8 cellular contexts compared by ENCODE assay signal in the genomic region with DNA sequence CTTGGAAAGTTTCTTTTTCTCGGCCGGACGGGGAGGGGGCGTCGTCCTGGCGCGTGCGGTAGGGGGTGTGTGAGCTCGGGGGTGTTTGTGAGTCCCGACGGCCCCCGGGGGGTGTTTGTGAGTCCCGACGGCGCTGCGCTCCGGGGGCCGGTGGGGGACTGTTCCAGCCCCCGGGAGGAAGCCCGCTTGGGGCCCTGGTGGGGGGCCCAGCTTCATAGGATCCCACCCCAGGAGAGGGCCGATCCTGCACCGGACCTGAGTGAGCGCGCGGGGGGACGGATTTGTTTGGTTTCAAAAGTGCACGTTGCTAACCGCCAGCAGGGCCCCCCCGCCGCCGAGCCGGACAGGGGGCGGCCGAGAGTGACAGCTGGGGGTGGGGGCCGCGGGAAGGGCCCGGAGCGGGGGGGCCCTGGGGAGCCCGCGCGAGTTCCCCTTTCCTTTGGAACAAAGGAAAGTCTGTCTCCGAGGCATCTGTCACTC.
DNase-seq lines count a peak whose midpoint lies in the region; ATAC-seq and TF ChIP-seq lines count a peak whose summit lies in the region.

No MANE protein-coding gene starts in this region.

- peak overlapping the region; percentile 77 for H2AFZ ChIP-seq in Loucy (ENCODE audit: low read length)

- no peaks in the 10 kb centered on the region for H3K9me2 ChIP-seq in Loucy (replicated peaks; ENCODE audit: low read depth, low read length)

- H3K79me2 ChIP-seq in Loucy (ENCODE audit: insufficient read depth, low read length): peaks cover 52% of the 10 kb centered on the region

- peak overlapping the region; percentile 89 for H3K4me2 ChIP-seq in Loucy (ENCODE audit: low read depth, low read length, poor library complexity, severe bottlenecking)

- peaks cover 41% of the 10 kb centered on the region for H3K4me1 ChIP-seq in Loucy (ENCODE audit: insufficient read depth, low read length, poor library complexity, severe bottlenecking)

- H3K36me3 ChIP-seq in Loucy (ENCODE audit: insufficient read depth, low read length): peaks cover 6% of the 10 kb centered on the region; the same call in 1 of the 2 replicates

- TF ChIP-seq CTCF in GM12875 (IDR thresholded peaks at IDR 0.05; ENCODE audit: borderline replicate concordance, insufficient read depth, low read depth, low read length) (no peak), Loucy (conservative IDR thresholded peaks at IDR 0.05; ENCODE audit: low read length) (no peak)

- peak overlapping the region; percentile 100 for H3K9ac ChIP-seq in Loucy (ENCODE audit: low read depth, low read length, poor library complexity, severe bottlenecking)

- H3K9me3 ChIP-seq in Loucy (ENCODE audit: insufficient read depth, low read depth, low read length): no peaks in the 10 kb centered on the region

- ATAC-seq in HG02884 (IDR thresholded peaks at IDR 0.05; ENCODE audit: unreplicated experiment): no peak

- DNase-seq in activated CD8-positive, alpha-beta memory T cell treated with anti-CD3 and anti-CD28 coated beads, Interleukin-2, amount 50 U/mL, for 4 hours: peak; percentile 46
- DNase-seq in foreskin melanocyte (peak; percentile 19), nucleus accumbens (lab: John Stamatoyannopoulos, UW) (peak in 33 of 56 donors; percentile 5 to 56 (median 21)), cerebellar nuclear complex (lab: John Stamatoyannopoulos, UW) (no peak)
- DNase-seq in NK-92 treated with Interleukin-12 subunit alpha and Interleukin-12 subunit beta, amount 100 ng/mL, for 24 hours (lab: John Stamatoyannopoulos, UW): no peak

- peaks cover 33% of the 10 kb centered on the region for H4K20me1 ChIP-seq in Loucy (ENCODE audit: insufficient read depth, low read length, poor library complexity, severe bottlenecking)

- H3K4me3 ChIP-seq in GM12875 (ENCODE audit: low read depth, low read length) (peak overlapping the region; percentile 87), Loucy (ENCODE audit: low read length, poor library complexity, severe bottlenecking) (peak overlapping the region; percentile 99)

- peaks cover 6% of the 10 kb centered on the region for H3K27me3 ChIP-seq in Loucy (ENCODE audit: insufficient read depth, low read length, poor library complexity, severe bottlenecking)

- peaks cover 18% of the 10 kb centered on the region for H3F3A ChIP-seq in Loucy (ENCODE audit: low read depth)

Comparison
In these comparisons a context has a peak if more than half of its experiments do, and no peak if none do; other contexts are left out.
1. DNase-seq: peak in activated CD8-positive, alpha-beta memory T cell treated with anti-CD3 and anti-CD28 coated beads, Interleukin-2, amount 50 U/mL, for 4 hours (single experiment), foreskin melanocyte (single experiment) and nucleus accumbens (33 of 56); none in cerebellar nuclear complex (0 of 2) and NK-92 treated with Interleukin-12 subunit alpha and Interleukin-12 subunit beta, amount 100 ng/mL, for 24 hours (single experiment).